In genomic region chr11:73163638-73164174, GRCh38 we compare ENCODE assay signal across 19 cellular contexts. TPM values are rescaled to one million over a fixed set of nuclear protein-coding genes. Genes with fewer than 3 reads are reported as not detected.
DNase-seq lines count a peak whose midpoint lies in the region; ATAC-seq and TF ChIP-seq lines count a peak whose summit lies in the region.
"Had no signal": no experiment of that assay in that cellular context is flagged by ENCODE, and none has a peak within 500 bp of the region (broad histone marks: within the 10 kb centered on the region; RNA-seq: fewer than 3 reads in every experiment).

No MANE protein-coding gene starts in this region.

- H3K4me3 ChIP-seq in Karpas-422 (ENCODE audit: low read length): no peak overlapping the region
- no peak overlapping the region for H3K4me3 ChIP-seq in thoracic aorta

- peaks cover 3% of the 10 kb centered on the region; the same call in 1 of the 2 replicates for H3K79me2 ChIP-seq in Karpas-422 (ENCODE audit: low read length)

- peak overlapping the region; percentile 59 for H3K4me2 ChIP-seq in Karpas-422 (ENCODE audit: low read depth, low read length, poor library complexity, severe bottlenecking)

- ATAC-seq in thoracic aorta (ENCODE audit: insufficient number of reproducible peaks, low FRiP score, low read depth) (peak; percentile 27), HG03571 (IDR thresholded peaks at IDR 0.05; ENCODE audit: unreplicated experiment) (no peak), GM18511 (IDR thresholded peaks at IDR 0.05; ENCODE audit: unreplicated experiment) (no peak)
- ATAC-seq: Panc1 had no signal

- peaks cover 65% of the 10 kb centered on the region for H3K4me1 ChIP-seq in Karpas-422 (ENCODE audit: low read length)
- H3K4me1 ChIP-seq in thoracic aorta (ENCODE audit: control insufficient read depth in 1 of 2, low read depth in 2 of 2): peaks cover under 1 to 3% of the 10 kb centered on the region in 2 donors

- no peak overlapping the region for H2AFZ ChIP-seq in Karpas-422 (ENCODE audit: low read length)

- H3K27ac ChIP-seq in Karpas-422 (ENCODE audit: low read length) (peak overlapping the region; percentile 94), thoracic aorta (no peak overlapping the region)
- H3K27ac ChIP-seq: 22Rv1 had no signal

- H3K9me3 ChIP-seq in Karpas-422 (ENCODE audit: low read length) (no peaks in the 10 kb centered on the region), thoracic aorta (no peaks in the 10 kb centered on the region)

- H3K36me3 ChIP-seq in Karpas-422 (ENCODE audit: insufficient read depth, low read length) (no peaks in the 10 kb centered on the region), thoracic aorta (no peaks in the 10 kb centered on the region)

- peak; percentile 13 for DNase-seq in activated effector memory CD4-positive, alpha-beta T cell treated with anti-CD3 and anti-CD28 coated beads, Interleukin-2, amount 50 U/mL, for 16 hours
- DNase-seq in activated effector memory CD4-positive, alpha-beta T cell treated with Interleukin-2 at 50 U/mL for 16 hours: no peak
- no peak for DNase-seq in Karpas-422
- DNase-seq in islet precursor cell: peak; percentile 28
- DNase-seq in thoracic aorta (ENCODE audit: low spot score): no peak
- DNase-seq in activated CD4-positive, alpha-beta T cell treated with anti-CD3 and anti-CD28 coated beads for 4 hours: no peak
- DNase-seq: C1 segment of cervical spinal cord, DMS 273 treated with DMSO at 0.1 percent for 48 hours, H9, KG1, NCI-H1092, NCI-H146, NCI-H2081, NCI-H510A treated with DMSO at 0.1 percent for 48 hours, NCI-H82 had no signal

- TF ChIP-seq CTCF in thoracic aorta (IDR thresholded peaks at IDR 0.05): no peak

- no peaks in the 10 kb centered on the region for H4K20me1 ChIP-seq in Karpas-422 (ENCODE audit: insufficient read depth, low read depth, low read length)

- H3K9ac ChIP-seq in Karpas-422 (ENCODE audit: low read length): peak overlapping the region; percentile 61

- no peaks in the 10 kb centered on the region for H3K27me3 ChIP-seq in Karpas-422 (ENCODE audit: low read length)
- no peaks in the 10 kb centered on the region for H3K27me3 ChIP-seq in thoracic aorta (replicated peaks; ENCODE audit: insufficient read depth)

- H3K9me2 ChIP-seq in Karpas-422 (replicated peaks; ENCODE audit: insufficient read depth, low read length): no peaks in the 10 kb centered on the region

RNA-seq across cellular contexts. Expression of gene FCHSD2, which starts 21.6 kb away (rescaled TPM):
- 41.1 and 48.2 TPM in 2 replicates for total RNA-seq in Karpas-422 (2014; rRNA removed; shearing (Covaris generic); ENCODE audit: low replicate concordance)
- 10 to 100 TPM; 56.5 to 75.3 TPM for total RNA-seq in thoracic aorta

RNA-seq across cellular contexts. Expression of gene P2RY2, which starts 54.4 kb away (rescaled TPM):
- total RNA-seq in Karpas-422 (2014; rRNA removed; shearing (Covaris generic); ENCODE audit: low replicate concordance): not detected in 2 replicates
- total RNA-seq in thoracic aorta: 1 to 10 TPM; 3.5 to 5.7 TPM

Comparison
In these comparisons a context has a peak if more than half of its experiments do, and no peak if none do; other contexts are left out.
1. DNase-seq: peak in activated effector memory CD4-positive, alpha-beta T cell treated with anti-CD3 and anti-CD28 coated beads, Interleukin-2, amount 50 U/mL, for 16 hours (single experiment) and islet precursor cell (single experiment); none in activated effector memory CD4-positive, alpha-beta T cell treated with Interleukin-2 at 50 U/mL for 16 hours (single experiment), Karpas-422 (single experiment), thoracic aorta (single experiment) and activated CD4-positive, alpha-beta T cell treated with anti-CD3 and anti-CD28 coated beads for 4 hours (0 of 2).